ENCODE assay signal across 16 cellular contexts in the genomic region with DNA sequence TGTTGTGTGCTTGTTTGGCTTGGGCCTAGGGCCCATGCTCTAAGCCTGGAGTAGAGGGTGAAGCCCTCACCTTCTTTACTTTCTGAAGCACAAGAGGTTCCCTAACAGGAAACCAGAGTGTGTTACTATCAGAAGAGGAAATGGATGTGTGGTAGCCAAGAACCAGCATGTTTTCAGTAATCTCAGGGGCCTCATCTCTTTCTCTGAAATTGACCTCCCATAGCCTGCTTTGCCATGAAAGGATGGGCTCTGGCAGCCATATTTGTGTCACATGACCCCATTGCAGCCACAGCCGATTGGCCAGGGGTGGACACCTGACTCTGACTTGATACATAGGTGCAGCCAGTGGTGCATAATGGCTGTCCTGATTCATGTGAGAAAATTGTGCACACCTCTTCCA. TPM values are rescaled to one million over a fixed set of nuclear protein-coding genes. Genes with fewer than 3 reads are reported as not detected.
DNase-seq lines count a peak whose midpoint lies in the region; ATAC-seq, FAIRE-seq and TF ChIP-seq lines count a peak whose summit lies in the region.
"Had no signal": no experiment of that assay in that cellular context is flagged by ENCODE, and none has a peak within 500 bp of the region (broad histone marks: within the 10 kb centered on the region; RNA-seq: fewer than 3 reads in every experiment).

No MANE protein-coding gene starts in this region.

- H3K27me3 ChIP-seq in RWPE2 (ENCODE audit: insufficient read depth, poor library complexity, severe bottlenecking) (no peaks in the 10 kb centered on the region), GM12878 (replicated peaks in 1 of 2; ENCODE audit: control insufficient read depth in 2 of 2, insufficient read depth in 2 of 2, low read length in 1 of 2) (no peaks in the 10 kb centered on the region; a peak in 1 of 4 replicates), esophagus squamous epithelium (peaks cover 0 to 14% (median 0%) of the 10 kb centered on the region in 4 donors)
- H3K27me3 ChIP-seq: SJCRH30 had no signal

- H3K36me3 ChIP-seq in RWPE2 (ENCODE audit: low read depth): peaks cover 7% of the 10 kb centered on the region
- no peaks in the 10 kb centered on the region; a peak in 1 of 4 replicates for H3K36me3 ChIP-seq in GM12878 (ENCODE audit: control insufficient read depth in 2 of 2, insufficient read depth in 2 of 2, low read length in 1 of 2)
- H3K36me3 ChIP-seq in esophagus squamous epithelium: peaks cover 0 to 35% (median 0%) of the 10 kb centered on the region in 3 donors

- no peaks in the 10 kb centered on the region for H3K4me1 ChIP-seq in RWPE2 (ENCODE audit: insufficient read depth, poor library complexity, severe bottlenecking)
- no peaks in the 10 kb centered on the region for H3K4me1 ChIP-seq in GM12878 (ENCODE audit: control insufficient read depth, insufficient read depth, low read length)
- peaks cover 8 to 51% (median 12%) of the 10 kb centered on the region in 3 donors for H3K4me1 ChIP-seq in esophagus squamous epithelium

- H4K20me1 ChIP-seq in GM12878 (ENCODE audit: control insufficient read depth, insufficient read depth): no peaks in the 10 kb centered on the region

- CTCF ChIA-PET in GM12878 (lab: Yijun Ruan, JAX): interaction anchor here (1.5 to 1.6 kb wide), 2 partner anchors 169 to 311 kb away, joined by 6 read pairs; no protein-coding TSS in a partner anchor

- in situ Hi-C loops in GM12878 (cut with MboI): no loop called here

- no peak for FAIRE-seq in GM12878 (lab: Jason Lieb, UNC)
- FAIRE-seq: G401.6 had no signal

- TF ChIP-seq EP300 in GM12878 (IDR thresholded peaks at IDR 0.05; ENCODE audit: borderline replicate concordance in 1 of 2, control insufficient read depth in 1 of 2, low read depth in 2 of 2, low read length in 2 of 2): no peak

- POLR2A ChIA-PET in GM12878 (lab: Charles Lee): no interaction called here

- H3K4me2 ChIP-seq in GM12878 (ENCODE audit: control insufficient read depth, insufficient read depth): no peak overlapping the region

- no TSS peak for BruUV-seq in GM12878 (replicated peaks; lab: Mats Ljungman, UMichigan)

- SMC1A ChIA-PET in GM12878 (lab: Charles Lee; ENCODE audit: uncharacterized antibody, unreplicated experiment): interaction anchor here (1.4 kb wide), 1 partner anchor 169 kb away, joined by 6 read pairs; no protein-coding TSS in a partner anchor

- H3K9me3 ChIP-seq in RWPE2 (ENCODE audit: severe bottlenecking) (no peaks in the 10 kb centered on the region), GM12878 (replicated peaks; ENCODE audit: control insufficient read depth, insufficient read depth, low read length) (no peaks in the 10 kb centered on the region), esophagus squamous epithelium (no peaks in the 10 kb centered on the region)
- H3K9me3 ChIP-seq: mucosa of descending colon, SJCRH30 had no signal

- no peak for TF ChIP-seq CTCF in RWPE2 (IDR thresholded peaks at IDR 0.05; ENCODE audit: poor library complexity, severe bottlenecking)
- no peak for TF ChIP-seq CTCF in GM12878 (IDR thresholded peaks at IDR 0.05 in 2 of 3, conservative IDR thresholded peaks at IDR 0.05 in 1 of 3; ENCODE audit: control insufficient read depth in 2 of 3, extremely low read depth in 1 of 3, insufficient read depth in 1 of 3, low read depth in 3 of 3, low read length in 3 of 3)
- TF ChIP-seq CTCF in esophagus squamous epithelium (IDR thresholded peaks at IDR 0.05): no peak

- H3K4me3 ChIP-seq in RWPE2 (ENCODE audit: severe bottlenecking): no peak overlapping the region
- no peak overlapping the region for H3K4me3 ChIP-seq in GM12878
- no peak overlapping the region for H3K4me3 ChIP-seq in esophagus squamous epithelium
- H3K4me3 ChIP-seq: mucosa of descending colon, SJCRH30 had no signal

- no peaks in the 10 kb centered on the region for H3K79me2 ChIP-seq in GM12878 (ENCODE audit: control insufficient read depth, insufficient read depth, low read length)

- no peak for TF ChIP-seq RAD21 in GM12878 (IDR thresholded peaks at IDR 0.05; ENCODE audit: insufficient read depth, low read depth, low read length)

- DNase-seq in stimulated activated CD4-positive, alpha-beta T cell treated with anti-CD3 and anti-CD28 coated beads, Interleukin-1b, Interleukin-23, amount 100 ng/mL, for 48 hours: peak; percentile 43
- DNase-seq in stimulated activated CD4-positive, alpha-beta T cell treated with anti-CD3 and anti-CD28 coated beads, Interleukin-4, amount 100 ng/mL, for 1 hour: no peak
- DNase-seq in RWPE2 (ENCODE audit: low spot score) (peak; percentile 23), GM12878 (ENCODE audit: low read depth, low spot score) (no peak), UCSD-AML1 (lab: John Stamatoyannopoulos, UW; ENCODE audit: unreplicated experiment) (no peak), NCI-H526 treated with DMSO at 0.1 percent for 48 hours (lab: John Stamatoyannopoulos, UW) (no peak), esophagus squamous epithelium (lab: John Stamatoyannopoulos, UW) (no peak), NCI-H226 (no peak)
- DNase-seq: amygdala, mucosa of descending colon, NCI-H1694 treated with DMSO at 0.1 percent for 48 hours had no signal

- H2AFZ ChIP-seq in GM12878 (ENCODE audit: control insufficient read depth, low read depth, low read length): peak overlapping the region; percentile 63

- RAD21 ChIA-PET in GM12878 (lab: Charles Lee; ENCODE audit: unreplicated experiment): no interaction called here

- H3K27ac ChIP-seq in RWPE2 (ENCODE audit: poor library complexity, severe bottlenecking) (no peak overlapping the region), GM12878 (ENCODE audit: control insufficient read depth, insufficient read depth) (no peak overlapping the region), esophagus squamous epithelium (peak overlapping the region in 2 of 4 donors; percentile 21 to 24)
- H3K27ac ChIP-seq: SJCRH30 had no signal

- no peak overlapping the region for H3K9ac ChIP-seq in GM12878 (ENCODE audit: control insufficient read depth, insufficient read depth, low read length)

- 95% methylated on average over 1 of the region's 1 CpG for WGBS in GM12878 (ENCODE audit: insufficient coverage, insufficient replicate concordance, low lambda C conversion rate, missing lambda C conversion rate)
- WGBS in esophagus squamous epithelium, 2 donors: 100% methylated on average over 1 of the region's 1 CpG; no CpG with 5 or more reads in 1 of the 2 donors

- ATAC-seq in RWPE2 (ENCODE audit: low read depth) (no peak), GM12878 (no peak)
- ATAC-seq: mucosa of descending colon had no signal

- intact Hi-C loops in GM12878 (cut with micrococcal nuclease; ENCODE audit: unreplicated experiment): no loop called here
- intact Hi-C loops in esophagus squamous epithelium (cut with DNase I): no loop called here

- no peak for TF ChIP-seq POLR2A in GM12878 (IDR thresholded peaks at IDR 0.05; ENCODE audit: low read depth, low read length)
- TF ChIP-seq POLR2A in esophagus squamous epithelium (IDR thresholded peaks at IDR 0.05): no peak

TF ChIP-seq in GM12878, 131 proteins besides CTCF, POLR2A, EP300 and RAD21 (continues in another document):
- TF ChIP-seq NR2C1 (IDR thresholded peaks at IDR 0.05): no peak
- no peak for TF ChIP-seq ZNF217 (IDR thresholded peaks at IDR 0.05)
- TF ChIP-seq YY1 (IDR thresholded peaks at IDR 0.05; ENCODE audit: low read depth, low read length): peak; percentile 91
- TF ChIP-seq NFXL1 (IDR thresholded peaks at IDR 0.05; ENCODE audit: borderline replicate concordance): no peak
- no peak for TF ChIP-seq EZH2 (IDR thresholded peaks at IDR 0.05; ENCODE audit: borderline replicate concordance, control insufficient read depth, low read depth, low read length)
- TF ChIP-seq MEF2A (IDR thresholded peaks at IDR 0.05; ENCODE audit: insufficient read depth, low read depth, low read length): no peak

RNA-seq across cellular contexts. Expression of gene A3GALT2, which starts 18.6 kb away (rescaled TPM):
- not detected in 2 replicates for total RNA-seq in GM12878 (2013; cell fraction: nucleolus; rRNA removed)
- total RNA-seq in GM12878 (2014; rRNA removed): not detected in 2 replicates
- not detected in 2 replicates for total RNA-seq in GM12878 (2014; rRNA removed; fragmentation: Illumina TruSeq; extraction: Trizol)
- not detected in 2 replicates for total RNA-seq in GM12878 (2021)
- not detected for polyA plus RNA-seq in GM12878 (2011; ENCODE audit: low read depth)
- not detected in 2 replicates for polyA plus RNA-seq in GM12878 (2011; rRNA removed)
- polyA plus RNA-seq in GM12878 (2011; cell fraction: cytosol; rRNA removed): not detected in 2 replicates
- polyA plus RNA-seq in GM12878 (2011; cell fraction: nucleus; rRNA removed): not detected in 2 replicates
- not detected in 2 replicates for polyA plus RNA-seq in GM12878 (2012)
- not detected in 2 replicates for polyA plus RNA-seq in GM12878 (2014; fragmentation: Illumina TruSeq; extraction: Trizol)
- polyA plus RNA-seq in GM12878 (2014; fragmentation: Nextera tagmentation; extraction: Ambion mirVana): not detected
- not detected in 2 replicates for polyA plus RNA-seq in GM12878 (2014; rRNA removed)
- polyA plus RNA-seq in GM12878 (2016; fragmentation: Nextera tagmentation; extraction: Ambion mirVana): not detected
- polyA minus RNA-seq in GM12878 (2011; rRNA and poly(A)+ RNA removed): not detected in 2 replicates
- not detected in 2 replicates for polyA minus RNA-seq in GM12878 (2011; cell fraction: cytosol; rRNA and poly(A)+ RNA removed)
- polyA minus RNA-seq in GM12878 (2011; cell fraction: nucleus; rRNA and poly(A)+ RNA removed): not detected in 2 replicates
- not detected for total RNA-seq in esophagus squamous epithelium
- total RNA-seq: dermis microvascular lymphatic vessel endothelial cell, fibroblast of villous mesenchyme, mucosa of descending colon, SJCRH30 had no signal
- polyA plus RNA-seq: BJ had no signal

RNA-seq across cellular contexts. Expression of gene ZNF362, which starts 46.0 kb away (rescaled TPM):
- 10.4 and 12.5 TPM in 2 replicates for total RNA-seq in GM12878 (2013; cell fraction: nucleolus; rRNA removed)
- total RNA-seq in GM12878 (2014; rRNA removed) (8.2 and 11.1 TPM in 2 replicates), GM12878 (2014; rRNA removed; fragmentation: Illumina TruSeq; extraction: Trizol) (4.0 and 5.5 TPM in 2 replicates), GM12878 (2021) (20.2 and 22.8 TPM in 2 replicates), esophagus squamous epithelium (10 to 100 TPM in 3 of 4 donors, 1 to 10 TPM in 1; 3.6 to 18.9 (median 13.7) TPM)
- 2.4 TPM for polyA plus RNA-seq in GM12878 (2011; ENCODE audit: low read depth)
- polyA plus RNA-seq in GM12878 (2011; rRNA removed) (1.5 and 3.5 TPM in 2 replicates), GM12878 (2014; fragmentation: Illumina TruSeq; extraction: Trizol) (3.2 and 6.7 TPM in 2 replicates), GM12878 (2014; fragmentation: Nextera tagmentation; extraction: Ambion mirVana) (1 to 10 TPM in 1 of 2 experiments, under 1 TPM in 1; 0.74 to 1.5 TPM), GM12878 (2014; rRNA removed) (14.4 and 20.1 TPM in 2 replicates), GM12878 (2016; fragmentation: Nextera tagmentation; extraction: Ambion mirVana) (10 to 100 TPM; 19.5 to 21.4 TPM)
- polyA plus RNA-seq in GM12878 (2011; cell fraction: cytosol; rRNA removed): 2.7 and 4.4 TPM in 2 replicates
- polyA plus RNA-seq in GM12878 (2011; cell fraction: nucleus; rRNA removed): 6.4 and 9.9 TPM in 2 replicates
- 7.5 and 7.9 TPM in 2 replicates for polyA plus RNA-seq in GM12878 (2012)
- 4.5 and 5.8 TPM in 2 replicates for polyA minus RNA-seq in GM12878 (2011; rRNA and poly(A)+ RNA removed)
- polyA minus RNA-seq in GM12878 (2011; cell fraction: cytosol; rRNA and poly(A)+ RNA removed): 2.5 and 4.5 TPM in 2 replicates
- 4.0 and 5.5 TPM in 2 replicates for polyA minus RNA-seq in GM12878 (2011; cell fraction: nucleus; rRNA and poly(A)+ RNA removed)

Comparison
In these comparisons a context has a peak if more than half of its experiments do, and no peak if none do; other contexts are left out.
1. DNase-seq: peak in stimulated activated CD4-positive, alpha-beta T cell treated with anti-CD3 and anti-CD28 coated beads, Interleukin-1b, Interleukin-23, amount 100 ng/mL, for 48 hours (single experiment) and RWPE2 (single experiment); none in stimulated activated CD4-positive, alpha-beta T cell treated with anti-CD3 and anti-CD28 coated beads, Interleukin-4, amount 100 ng/mL, for 1 hour (single experiment), GM12878 (single experiment), UCSD-AML1 (single experiment), NCI-H526 treated with DMSO at 0.1 percent for 48 hours (single experiment), esophagus squamous epithelium (single experiment) and NCI-H226 (single experiment).